ENCODE assay signal across 27 cellular contexts in the genomic region with DNA sequence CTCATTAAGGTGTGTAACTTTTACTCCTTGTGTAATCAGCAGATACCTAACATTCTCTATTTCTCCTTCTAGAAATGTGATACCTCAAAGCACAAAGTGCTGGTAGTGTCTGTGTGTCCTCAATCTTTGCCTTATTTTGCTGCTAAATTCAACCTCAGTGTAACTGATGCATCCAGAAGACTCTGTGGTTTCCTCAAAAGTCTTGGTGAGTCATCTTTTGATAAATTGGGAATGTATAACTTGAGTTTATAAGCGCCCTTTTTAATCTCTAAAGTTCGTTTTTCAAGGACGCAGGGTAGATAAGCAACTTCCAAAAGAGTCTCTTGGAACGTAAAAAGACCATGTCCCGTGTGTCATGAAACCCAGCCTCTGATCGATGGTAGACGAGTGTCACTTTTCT.
"Had no signal": no experiment of that assay in that cellular context is flagged by ENCODE, and none has a peak within 500 bp of the region (broad histone marks: within the 10 kb centered on the region; RNA-seq: fewer than 3 reads in every experiment).

No MANE protein-coding gene starts in this region.

- H3K4me2 ChIP-seq: SK-N-SH had no signal

- DNase-seq: activated CD4-positive, alpha-beta memory T cell treated with anti-CD3 and anti-CD28 coated beads, Interleukin-2, amount 10 ng/mL, durations not matched to agents 7 days and 5 days; activated CD4-positive, alpha-beta T cell treated with anti-CD3 and anti-CD28 coated beads for 48 hours; activated gamma-delta T cell; activated naive CD4-positive, alpha-beta T cell treated with anti-CD3 and anti-CD28 coated beads for 36 hours; activated T-cell treated with anti-CD3 and anti-CD28 coated beads for 4 hours; amniotic stem cell; MG63; MV-4-11; NCI-H1092 treated with DMSO at 0.1 percent for 48 hours; NCI-H1417 treated with DMSO at 0.1 percent for 48 hours; NCI-H1694; NCI-H2081; NCI-H510A treated with DMSO at 0.1 percent for 48 hours; NCI-H69; NK-92 treated with Interleukin-12 subunit alpha and Interleukin-12 subunit beta, amount 100 ng/mL, for 24 hours; OCI-M1; Peyer's patch; Right ventricle myocardium superior; SJCRH30; SK-N-SH had no signal

- H3K9ac ChIP-seq: SK-N-SH had no signal

- H3K27ac Mint-ChIP-seq: activated CD4-positive, alpha-beta memory T cell treated with anti-CD3 and anti-CD28 coated beads, Interleukin-2, amount 10 ng/mL, durations not matched to agents 7 days and 5 days; activated naive CD4-positive, alpha-beta T cell treated with anti-CD3 and anti-CD28 coated beads for 36 hours; activated naive CD8-positive, alpha-beta T cell; activated T-helper 17 cell treated with anti-CD3 and anti-CD28 coated beads, Interleukin-2, amount 50 U/mL, for 72 hours; brain had no signal

- H3K4me3 ChIP-seq: ascending aorta, MG63, Peyer's patch, SJCRH30 had no signal

- H3K4me3 Mint-ChIP-seq: activated CD4-positive, alpha-beta memory T cell treated with anti-CD3 and anti-CD28 coated beads, Interleukin-2, amount 10 ng/mL, durations not matched to agents 7 days and 5 days; activated naive CD4-positive, alpha-beta T cell treated with anti-CD3 and anti-CD28 coated beads for 36 hours; activated naive CD8-positive, alpha-beta T cell; activated T-helper 17 cell treated with anti-CD3 and anti-CD28 coated beads, Interleukin-2, amount 50 U/mL, for 72 hours; brain; central memory CD8-positive, alpha-beta T cell had no signal

- H3K27me3 Mint-ChIP-seq: activated CD4-positive, alpha-beta memory T cell treated with anti-CD3 and anti-CD28 coated beads, Interleukin-2, amount 10 ng/mL, durations not matched to agents 7 days and 5 days; activated naive CD8-positive, alpha-beta T cell; activated T-helper 17 cell treated with anti-CD3 and anti-CD28 coated beads, Interleukin-2, amount 50 U/mL, for 72 hours; brain; central memory CD8-positive, alpha-beta T cell had no signal

- ATAC-seq: activated CD4-positive, CD25-positive, alpha-beta regulatory T cell treated with anti-CD3 and anti-CD28 coated beads, Interleukin-2, amount 50 U/mL, for 24 hours; activated T-helper 17 cell treated with anti-CD3 and anti-CD28 coated beads, Interleukin-2, amount 50 U/mL, for 72 hours had no signal

- H3K27ac ChIP-seq: ascending aorta, Peyer's patch, RWPE1, SJCRH30 had no signal

- H3K4me1 Mint-ChIP-seq: brain had no signal

- H3K9me3 ChIP-seq: ascending aorta, MG63, Peyer's patch, SJCRH30, SK-N-SH had no signal

- H3K4me1 ChIP-seq: Peyer's patch, SJCRH30 had no signal

- H3K27me3 ChIP-seq: ascending aorta, MG63, Peyer's patch, SJCRH30 had no signal

- H3K9me3 Mint-ChIP-seq: activated CD4-positive, alpha-beta memory T cell treated with anti-CD3 and anti-CD28 coated beads, Interleukin-2, amount 10 ng/mL, durations not matched to agents 7 days and 5 days; activated naive CD4-positive, alpha-beta T cell treated with anti-CD3 and anti-CD28 coated beads for 36 hours; activated T-helper 17 cell treated with anti-CD3 and anti-CD28 coated beads, Interleukin-2, amount 50 U/mL, for 72 hours; brain; central memory CD8-positive, alpha-beta T cell had no signal
